Comparison of ENCODE assay signal across 8 cellular contexts in genomic region chr12:54383041-54383609, GRCh38. TPM values are rescaled to one million over a fixed set of nuclear protein-coding genes. Genes with fewer than 3 reads are reported as not detected.
DNase-seq lines count a peak whose midpoint lies in the region; ATAC-seq and TF ChIP-seq lines count a peak whose summit lies in the region.

No MANE protein-coding gene starts in this region.

- intact Hi-C loops in activated T-helper 1 cell treated with anti-CD3 and anti-CD28 coated beads, Interleukin-12 subunit alpha, Interleukin-12 subunit beta, Interleukin-2, Interleukin-4 antibody, amounts not matched to agents 30 ng/mL and 10 ng/mL and 1 ng/mL, durations not matched to agents 14 hours and 24 hours and 36 hours (cut with micrococcal nuclease): no loop called here
- intact Hi-C loops in lower lobe of right lung (cut with DNase I) (no loop called here), ascending aorta (cut with DNase I) (no loop called here)

- H3K9me3 ChIP-seq in lower lobe of right lung: no peaks in the 10 kb centered on the region
- H3K9me3 ChIP-seq in ascending aorta: no peaks in the 10 kb centered on the region
- no peaks in the 10 kb centered on the region for H3K9me3 ChIP-seq in hepatocyte (ENCODE audit: low read depth)

- peak overlapping the region; percentile 14 for H3K27ac Mint-ChIP-seq in activated T-helper 1 cell treated with anti-CD3 and anti-CD28 coated beads, Interleukin-12 subunit alpha, Interleukin-12 subunit beta, Interleukin-2, Interleukin-4 antibody, amounts not matched to agents 30 ng/mL and 10 ng/mL and 1 ng/mL, durations not matched to agents 14 hours and 24 hours and 36 hours

- peak; percentile 74 for DNase-seq in AG09309 (ENCODE audit: low read depth)
- DNase-seq in HK-2 (ENCODE audit: unreplicated experiment): peak; percentile 65
- no peak for DNase-seq in activated T-helper 1 cell treated with anti-CD3 and anti-CD28 coated beads, Interleukin-12 subunit alpha, Interleukin-12 subunit beta, Interleukin-2, Interleukin-4 antibody, amounts not matched to agents 30 ng/mL and 10 ng/mL and 1 ng/mL, durations not matched to agents 14 hours and 24 hours and 36 hours (ENCODE audit: low spot score)
- no peak for DNase-seq in lower lobe of right lung
- no peak for DNase-seq in ascending aorta (ENCODE audit: low spot score in 2 of 2)
- DNase-seq in hepatocyte (ENCODE audit: low spot score): no peak
- no peak for DNase-seq in globus pallidus (ENCODE audit: low spot score)

- no peak overlapping the region for H3K4me2 ChIP-seq in hepatocyte

- H3K4me3 Mint-ChIP-seq in activated T-helper 1 cell treated with anti-CD3 and anti-CD28 coated beads, Interleukin-12 subunit alpha, Interleukin-12 subunit beta, Interleukin-2, Interleukin-4 antibody, amounts not matched to agents 30 ng/mL and 10 ng/mL and 1 ng/mL, durations not matched to agents 14 hours and 24 hours and 36 hours: no peak overlapping the region

- H2AFZ ChIP-seq in hepatocyte: no peak overlapping the region

- H3K9me3 Mint-ChIP-seq in activated T-helper 1 cell treated with anti-CD3 and anti-CD28 coated beads, Interleukin-12 subunit alpha, Interleukin-12 subunit beta, Interleukin-2, Interleukin-4 antibody, amounts not matched to agents 30 ng/mL and 10 ng/mL and 1 ng/mL, durations not matched to agents 14 hours and 24 hours and 36 hours: no peaks in the 10 kb centered on the region

- TF ChIP-seq CTCF in AG09309 (IDR thresholded peaks at IDR 0.05; ENCODE audit: control insufficient read depth, insufficient read depth, low read depth, low read length, missing control alignments) (no peak), lower lobe of right lung (IDR thresholded peaks at IDR 0.05) (no peak), ascending aorta (IDR thresholded peaks at IDR 0.05) (no peak), hepatocyte (IDR thresholded peaks at IDR 0.05; ENCODE audit: poor library complexity) (no peak)

- H3K4me3 ChIP-seq in AG09309 (ENCODE audit: control insufficient read depth, low read depth, low read length) (no peak overlapping the region), lower lobe of right lung (no peak overlapping the region), ascending aorta (no peak overlapping the region), hepatocyte (no peak overlapping the region)

- no peaks in the 10 kb centered on the region for H4K20me1 ChIP-seq in hepatocyte (ENCODE audit: insufficient read depth, poor library complexity, severe bottlenecking)

- WGBS in hepatocyte (ENCODE audit: low lambda C conversion rate, missing lambda C conversion rate): 94% methylated on average over 3 of the region's 3 CpGs

- peaks cover 15% of the 10 kb centered on the region for H3K4me1 ChIP-seq in lower lobe of right lung
- peaks cover 3 to 4% of the 10 kb centered on the region in 2 donors for H3K4me1 ChIP-seq in ascending aorta
- peaks cover 19% of the 10 kb centered on the region for H3K4me1 ChIP-seq in hepatocyte (ENCODE audit: insufficient read depth)

- no peaks in the 10 kb centered on the region for H3K9me2 ChIP-seq in hepatocyte (replicated peaks; ENCODE audit: insufficient read depth)

- peaks cover 5% of the 10 kb centered on the region for H3K27me3 Mint-ChIP-seq in activated T-helper 1 cell treated with anti-CD3 and anti-CD28 coated beads, Interleukin-12 subunit alpha, Interleukin-12 subunit beta, Interleukin-2, Interleukin-4 antibody, amounts not matched to agents 30 ng/mL and 10 ng/mL and 1 ng/mL, durations not matched to agents 14 hours and 24 hours and 36 hours (ENCODE audit: insufficient read depth)

- peak in 1 of 2 donors; percentile 47 for ATAC-seq in lower lobe of right lung
- ATAC-seq in GM18907 (IDR thresholded peaks at IDR 0.05; ENCODE audit: unreplicated experiment): no peak

- H3K36me3 ChIP-seq in lower lobe of right lung: no peaks in the 10 kb centered on the region
- H3K36me3 ChIP-seq in ascending aorta: no peaks in the 10 kb centered on the region
- no peaks in the 10 kb centered on the region for H3K36me3 ChIP-seq in hepatocyte (replicated peaks; ENCODE audit: insufficient read depth, low read depth)

- H3K36me3 Mint-ChIP-seq in activated T-helper 1 cell treated with anti-CD3 and anti-CD28 coated beads, Interleukin-12 subunit alpha, Interleukin-12 subunit beta, Interleukin-2, Interleukin-4 antibody, amounts not matched to agents 30 ng/mL and 10 ng/mL and 1 ng/mL, durations not matched to agents 14 hours and 24 hours and 36 hours (ENCODE audit: low read depth): no peaks in the 10 kb centered on the region

- H3K4me1 Mint-ChIP-seq in activated T-helper 1 cell treated with anti-CD3 and anti-CD28 coated beads, Interleukin-12 subunit alpha, Interleukin-12 subunit beta, Interleukin-2, Interleukin-4 antibody, amounts not matched to agents 30 ng/mL and 10 ng/mL and 1 ng/mL, durations not matched to agents 14 hours and 24 hours and 36 hours (ENCODE audit: low read depth): peaks cover 13% of the 10 kb centered on the region

- H3K27me3 ChIP-seq in lower lobe of right lung (ENCODE audit: low read depth) (no peaks in the 10 kb centered on the region), ascending aorta (no peaks in the 10 kb centered on the region), hepatocyte (no peaks in the 10 kb centered on the region)

- H3K27ac ChIP-seq in lower lobe of right lung (peak overlapping the region; percentile 74), ascending aorta (no peak overlapping the region), hepatocyte (no peak overlapping the region)

- H3K79me2 ChIP-seq in hepatocyte: no peaks in the 10 kb centered on the region

RNA-seq across cellular contexts. Expression of gene ZNF385A, which starts 1.4 kb away (rescaled TPM):
- total RNA-seq in activated T-helper 1 cell treated with anti-CD3 and anti-CD28 coated beads, Interleukin-12 subunit alpha, Interleukin-12 subunit beta, Interleukin-2, Interleukin-4 antibody, amounts not matched to agents 30 ng/mL and 10 ng/mL and 1 ng/mL, durations not matched to agents 14 hours and 24 hours and 36 hours: 0.99 and 1.3 TPM in 2 replicates
- total RNA-seq in lower lobe of right lung (28.3 TPM), ascending aorta (53.2 TPM), hepatocyte (2.2 and 5.6 TPM in 2 replicates)
- polyA plus RNA-seq in hepatocyte: 4.2 and 4.6 TPM in 2 replicates

RNA-seq across cellular contexts. Expression of gene GPR84, which starts 18.8 kb away (rescaled TPM):
- 2.3 and 2.4 TPM in 2 replicates for total RNA-seq in activated T-helper 1 cell treated with anti-CD3 and anti-CD28 coated beads, Interleukin-12 subunit alpha, Interleukin-12 subunit beta, Interleukin-2, Interleukin-4 antibody, amounts not matched to agents 30 ng/mL and 10 ng/mL and 1 ng/mL, durations not matched to agents 14 hours and 24 hours and 36 hours
- 0.65 TPM for total RNA-seq in lower lobe of right lung
- total RNA-seq in ascending aorta: not detected
- 0.07 TPM in 1 of 2 replicates, not detected in the other for total RNA-seq in hepatocyte
- polyA plus RNA-seq in hepatocyte: not detected in 2 replicates

RNA-seq across cellular contexts. Expression of gene ITGA5, which starts 35.9 kb away (rescaled TPM):
- 31.2 and 31.6 TPM in 2 replicates for total RNA-seq in activated T-helper 1 cell treated with anti-CD3 and anti-CD28 coated beads, Interleukin-12 subunit alpha, Interleukin-12 subunit beta, Interleukin-2, Interleukin-4 antibody, amounts not matched to agents 30 ng/mL and 10 ng/mL and 1 ng/mL, durations not matched to agents 14 hours and 24 hours and 36 hours
- total RNA-seq in lower lobe of right lung: 97.1 TPM
- 973 TPM for total RNA-seq in ascending aorta
- 31.3 and 45.7 TPM in 2 replicates for total RNA-seq in hepatocyte
- polyA plus RNA-seq in hepatocyte: 53.6 and 57.2 TPM in 2 replicates

RNA-seq across cellular contexts. Expression of gene COPZ1, which starts 58.2 kb away (rescaled TPM):
- 115 and 123 TPM in 2 replicates for total RNA-seq in activated T-helper 1 cell treated with anti-CD3 and anti-CD28 coated beads, Interleukin-12 subunit alpha, Interleukin-12 subunit beta, Interleukin-2, Interleukin-4 antibody, amounts not matched to agents 30 ng/mL and 10 ng/mL and 1 ng/mL, durations not matched to agents 14 hours and 24 hours and 36 hours
- total RNA-seq in lower lobe of right lung: 129 TPM
- 60.3 TPM for total RNA-seq in ascending aorta
- 164 and 220 TPM in 2 replicates for total RNA-seq in hepatocyte
- polyA plus RNA-seq in hepatocyte: 207 and 224 TPM in 2 replicates

Comparison
In these comparisons a context has a peak if more than half of its experiments do, and no peak if none do; other contexts are left out.
1. DNase-seq: peak in AG09309 (single experiment) and HK-2 (single experiment); none in activated T-helper 1 cell treated with anti-CD3 and anti-CD28 coated beads, Interleukin-12 subunit alpha, Interleukin-12 subunit beta, Interleukin-2, Interleukin-4 antibody, amounts not matched to agents 30 ng/mL and 10 ng/mL and 1 ng/mL, durations not matched to agents 14 hours and 24 hours and 36 hours (single experiment), lower lobe of right lung (single experiment), ascending aorta (0 of 2), hepatocyte (single experiment) and globus pallidus (single experiment).